ENCODE assay signal across 13 cellular contexts in the genomic region with DNA sequence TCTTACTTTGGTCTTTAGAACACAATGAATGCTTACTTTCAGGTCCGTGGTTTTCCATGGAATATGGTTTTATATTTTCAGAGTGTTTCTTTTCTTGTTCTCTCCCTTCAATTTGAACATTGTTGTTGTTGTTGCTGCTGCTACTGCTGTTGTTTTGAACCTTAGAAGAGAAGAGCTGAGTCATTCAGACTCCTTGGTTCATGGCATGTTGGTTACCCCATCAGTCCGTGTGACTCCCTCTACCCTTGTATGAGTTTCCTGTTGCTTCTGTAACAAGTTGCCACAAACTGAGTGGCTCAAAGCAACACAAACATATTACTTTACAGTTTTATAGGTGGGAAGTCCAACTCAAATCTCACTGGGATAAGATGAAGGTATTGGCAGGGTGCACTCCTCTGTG.
DNase-seq lines count a peak whose midpoint lies in the region; ATAC-seq and TF ChIP-seq lines count a peak whose summit lies in the region.
"Had no signal": no experiment of that assay in that cellular context is flagged by ENCODE, and none has a peak within 500 bp of the region (broad histone marks: within the 10 kb centered on the region; RNA-seq: fewer than 3 reads in every experiment).

No MANE protein-coding gene starts in this region.

- no peak overlapping the region for H3K4ac ChIP-seq in mesendoderm (ENCODE audit: low read depth, low read length)

- H3K4me2 ChIP-seq in hepatocyte (no peak overlapping the region), mesendoderm (ENCODE audit: low read length) (no peak overlapping the region)

- no peak for ATAC-seq in activated T-helper 17 cell treated with anti-CD3 and anti-CD28 coated beads, Interleukin-2, amount 50 U/mL, for 72 hours (replicated peaks)

- WGBS in hepatocyte (ENCODE audit: low lambda C conversion rate, missing lambda C conversion rate): 92% methylated on average over 2 of the region's 2 CpGs
- no CpG with 5 or more reads among the region's 2 CpGs for WGBS in mesendoderm (ENCODE audit: extremely low coverage, insufficient coverage, low lambda C conversion rate)

- H2BK120ac ChIP-seq in mesendoderm (ENCODE audit: low read depth, low read length): no peak overlapping the region

- H3K23ac ChIP-seq in mesendoderm (ENCODE audit: low read length): no peak overlapping the region

- H3K56ac ChIP-seq in mesendoderm (ENCODE audit: low read length): no peak overlapping the region

- H3K36me3 ChIP-seq in hepatocyte (replicated peaks; ENCODE audit: insufficient read depth, low read depth) (no peaks in the 10 kb centered on the region), mesendoderm (ENCODE audit: control insufficient read depth, insufficient read depth, low read length) (no peaks in the 10 kb centered on the region)
- H3K36me3 ChIP-seq: HAP-1 had no signal

- no peaks in the 10 kb centered on the region for H3K9me3 ChIP-seq in hepatocyte (ENCODE audit: low read depth)
- H3K9me3 ChIP-seq: HAP-1 had no signal

- H3K79me1 ChIP-seq in mesendoderm (ENCODE audit: low read length): no peaks in the 10 kb centered on the region

- DNase-seq in HL-60 (ENCODE audit: low read depth in 1 of 2, low spot score in 1 of 2) (peak in 1 of 2 experiments; percentile 42), SK-MEL-5 (ENCODE audit: low read depth, low spot score) (peak; percentile 4), hepatocyte (ENCODE audit: low spot score) (no peak), renal cortical epithelial cell (ENCODE audit: low read depth) (peak; percentile 68), mesendoderm (no peak), superior temporal gyrus (ENCODE audit: extremely low spot score) (no peak)
- DNase-seq: C1 segment of cervical spinal cord; Calu3; CD4-positive, alpha-beta T cell; DMS 273 treated with DMSO at 0.1 percent for 48 hours had no signal

- H3K9me2 ChIP-seq in hepatocyte (replicated peaks; ENCODE audit: insufficient read depth): no peaks in the 10 kb centered on the region

- no peak overlapping the region for H4K8ac ChIP-seq in mesendoderm (ENCODE audit: low read depth, low read length)

- H3K79me2 ChIP-seq in hepatocyte (no peaks in the 10 kb centered on the region), mesendoderm (ENCODE audit: control insufficient read depth, insufficient read depth, low read length) (no peaks in the 10 kb centered on the region)

- no peak overlapping the region for H3K27ac Mint-ChIP-seq in activated T-helper 17 cell treated with anti-CD3 and anti-CD28 coated beads, Interleukin-2, amount 50 U/mL, for 72 hours
- H3K27ac Mint-ChIP-seq: B cell; CD4-positive, alpha-beta T cell had no signal

- H3K4me1 ChIP-seq in hepatocyte (ENCODE audit: insufficient read depth) (peaks cover 13% of the 10 kb centered on the region), mesendoderm (ENCODE audit: control insufficient read depth, low read depth, low read length) (peaks cover 8% of the 10 kb centered on the region)
- H3K4me1 ChIP-seq: HAP-1 had no signal

- H3K27ac ChIP-seq in HL-60 (replicated peaks) (peak overlapping the region; percentile 31), hepatocyte (peak overlapping the region; percentile 84), mesendoderm (ENCODE audit: low read depth, low read length) (no peak overlapping the region)

- H4K20me1 ChIP-seq in hepatocyte (ENCODE audit: insufficient read depth, poor library complexity, severe bottlenecking): no peaks in the 10 kb centered on the region

- no peak overlapping the region for H2AFZ ChIP-seq in hepatocyte

- TF ChIP-seq CTCF in HL-60 (IDR thresholded peaks at IDR 0.05; ENCODE audit: insufficient read depth, low read length): no peak
- TF ChIP-seq CTCF in hepatocyte (IDR thresholded peaks at IDR 0.05; ENCODE audit: poor library complexity): no peak

- no peaks in the 10 kb centered on the region for H3K36me3 Mint-ChIP-seq in activated T-helper 17 cell treated with anti-CD3 and anti-CD28 coated beads, Interleukin-2, amount 50 U/mL, for 72 hours (ENCODE audit: low read depth)

- H3K9me3 Mint-ChIP-seq in activated T-helper 17 cell treated with anti-CD3 and anti-CD28 coated beads, Interleukin-2, amount 50 U/mL, for 72 hours: no peaks in the 10 kb centered on the region
- H3K9me3 Mint-ChIP-seq: CD4-positive, alpha-beta T cell had no signal

- H4K5ac ChIP-seq in mesendoderm (ENCODE audit: low read length): no peak overlapping the region

- in situ Hi-C loops in SK-MEL-5 (cut with HindIII; ENCODE audit: low pct_unique_long_range_greater_than_20kb, low sequenced_read_pairs): no loop called here

- no peaks in the 10 kb centered on the region for H3K4me1 Mint-ChIP-seq in activated T-helper 17 cell treated with anti-CD3 and anti-CD28 coated beads, Interleukin-2, amount 50 U/mL, for 72 hours
- H3K4me1 Mint-ChIP-seq: B cell had no signal

- H3K27me3 Mint-ChIP-seq in activated T-helper 17 cell treated with anti-CD3 and anti-CD28 coated beads, Interleukin-2, amount 50 U/mL, for 72 hours: peaks cover 23% of the 10 kb centered on the region

- H2BK5ac ChIP-seq in mesendoderm (ENCODE audit: low read length): no peak overlapping the region

- no peak overlapping the region for H2BK15ac ChIP-seq in mesendoderm (replicated peaks; ENCODE audit: low read depth)

- H3K9ac ChIP-seq in mesendoderm (ENCODE audit: low read length): no peak overlapping the region

- no peak overlapping the region for H3K4me3 Mint-ChIP-seq in activated T-helper 17 cell treated with anti-CD3 and anti-CD28 coated beads, Interleukin-2, amount 50 U/mL, for 72 hours
- H3K4me3 Mint-ChIP-seq: B cell; CD4-positive, alpha-beta T cell had no signal

- H3K4me3 ChIP-seq in HL-60 (replicated peaks; ENCODE audit: insufficient read depth, low read length) (no peak overlapping the region), hepatocyte (no peak overlapping the region), mesendoderm (ENCODE audit: low read length) (no peak overlapping the region)
- H3K4me3 ChIP-seq: HAP-1 had no signal

- H3K18ac ChIP-seq in mesendoderm (ENCODE audit: low read length): no peak overlapping the region

- H2AK5ac ChIP-seq in mesendoderm (ENCODE audit: low read length): no peak overlapping the region

- no peaks in the 10 kb centered on the region for H3K27me3 ChIP-seq in HL-60 (ENCODE audit: insufficient read depth, poor library complexity, severe bottlenecking)
- no peaks in the 10 kb centered on the region for H3K27me3 ChIP-seq in hepatocyte
- peaks cover 38% of the 10 kb centered on the region for H3K27me3 ChIP-seq in mesendoderm (ENCODE audit: insufficient read depth, low read length, poor library complexity)

Comparison
In these comparisons a context has a peak if more than half of its experiments do, and no peak if none do; other contexts are left out.
1. DNase-seq: peak in SK-MEL-5 (single experiment) and renal cortical epithelial cell (single experiment); none in hepatocyte (single experiment), mesendoderm (single experiment) and superior temporal gyrus (single experiment).